ENCODE assay signal across 2 cellular contexts in genomic region chr1:34884961-34885360, GRCh38.
TF ChIP-seq lines count a peak whose summit lies in the region.

No MANE protein-coding gene starts in this region.

TF ChIP-seq in HepG2, 621 proteins besides CTCF, POLR2A, EP300 and RAD21:
- peak; percentile 28 for TF ChIP-seq XRCC5 (optimal IDR thresholded peaks at IDR 0.05; ENCODE audit: low read length)
- TF ChIP-seq SMC3 (IDR thresholded peaks at IDR 0.05; ENCODE audit: low read length) = 0 out of 2 replicates have a peak, but pooled peaks have one; percentile 3
- no peak for TF ChIP-seq SUZ12 (IDR thresholded peaks at IDR 0.05; ENCODE audit: low read depth, low read length)
- TF ChIP-seq ZNF574 (CRISPR knock-in tag; IDR thresholded peaks at IDR 0.05) = peak; percentile 36
- peak; percentile 76; the same call in 1 of the 2 replicates for TF ChIP-seq ZNF777 (CRISPR knock-in tag; IDR thresholded peaks at IDR 0.05)
- TF ChIP-seq STAG1 (CRISPR knock-in tag; IDR thresholded peaks at IDR 0.05) = peak; percentile 23; the same call in 1 of the 2 replicates
- TF ChIP-seq YY1 (IDR thresholded peaks at IDR 0.05; ENCODE audit: insufficient read depth, insufficient replicate concordance, low read depth, low read length) = no peak

TF ChIP-seq in SK-N-SH treated with all-trans-retinoic acid at 6 μM for 48 hours, 23 proteins besides CTCF, POLR2A, EP300 and RAD21:
- TF ChIP-seq CSDC2 (CRISPR knock-in tag; IDR thresholded peaks at IDR 0.05) = no peak
- TF ChIP-seq RARB (CRISPR knock-in tag; IDR thresholded peaks at IDR 0.05) = no peak
- TF ChIP-seq ESRRG (CRISPR knock-in tag; IDR thresholded peaks at IDR 0.05) = no peak
- no peak for TF ChIP-seq ZC3H10 (CRISPR knock-in tag; IDR thresholded peaks at IDR 0.05)
- TF ChIP-seq PPARA (CRISPR knock-in tag; IDR thresholded peaks at IDR 0.05; ENCODE audit: borderline replicate concordance) = no peak
TF ChIP-seq in SK-N-SH treated with all-trans-retinoic acid at 6 μM for 48 hours: peak in this region for 0.
